Comparison of ENCODE assay signal across 26 cellular contexts in genomic region chr15:101309436-101310162, GRCh38. TPM values are rescaled to one million over a fixed set of nuclear protein-coding genes. Genes with fewer than 3 reads are reported as not detected.
A peak's percentile ranks its signal among the peaks of the same experiment; 100 is the strongest.
DNase-seq lines count a peak whose midpoint lies in the region; ATAC-seq, FAIRE-seq and TF ChIP-seq lines count a peak whose summit lies in the region.
"Had no signal": no experiment of that assay in that cellular context is flagged by ENCODE, and none has a peak within 500 bp of the region (broad histone marks: within the 10 kb centered on the region; RNA-seq: fewer than 3 reads in every experiment).

No MANE protein-coding gene starts in this region.

- POLR2A ChIA-PET in H1 (lab: Charles Lee; ENCODE audit: partially characterized antibody) = interaction anchor here (1.2 kb wide), 1 partner anchor 315 kb away, joined by 3 read pairs; no protein-coding TSS in a partner anchor

- H2AFZ ChIP-seq in H9 (ENCODE audit: low read length) = no peak overlapping the region
- no peak overlapping the region for H2AFZ ChIP-seq in H1 (ENCODE audit: low read length)

- no peak for TF ChIP-seq CTCF in H9 (conservative IDR thresholded peaks at IDR 0.05)
- no peak for TF ChIP-seq CTCF in H1 (IDR thresholded peaks at IDR 0.05; ENCODE audit: control extremely low read depth in 1 of 3, insufficient read depth in 1 of 3, low read depth in 1 of 3, low read length in 3 of 3)

- no peaks in the 10 kb centered on the region for H3K9me3 ChIP-seq in H9 (ENCODE audit: control insufficient read depth, low read depth, low read length)
- no peaks in the 10 kb centered on the region for H3K9me3 ChIP-seq in H1 (ENCODE audit: insufficient read depth in 2 of 2, low read depth in 1 of 2, low read length in 1 of 2)
- H3K9me3 ChIP-seq: BLaER1, heart right ventricle, pancreas, thoracic aorta had no signal

- no peak overlapping the region for H3T11ph ChIP-seq in H9 (ENCODE audit: low read length)

- CTCF ChIA-PET in H1 (lab: Charles Lee; ENCODE audit: partially characterized antibody) = interaction anchor here (1.1 to 9.4 kb wide), 5 partner anchors 9 to 331 kb away, joined by 3 to 94 read pairs (median 5); no protein-coding TSS in a partner anchor

- no peak for TF ChIP-seq EP300 in H1 (IDR thresholded peaks at IDR 0.05; ENCODE audit: borderline replicate concordance in 1 of 2, low read depth in 2 of 2, low read length in 2 of 2)

- H3K27me3 Mint-ChIP-seq in H9 (ENCODE audit: low read depth) = no peaks in the 10 kb centered on the region; the same call in 1 of the 2 replicates
- H3K27me3 Mint-ChIP-seq: activated naive CD4-positive, alpha-beta T cell treated with anti-CD3 and anti-CD28 coated beads, Interleukin-2, amount 50 U/mL, for 24 hours; activated T-helper 17 cell treated with anti-CD3 and anti-CD28 coated beads, Interleukin-2, amount 50 U/mL, for 72 hours had no signal

- H3K4ac ChIP-seq in H9 (ENCODE audit: low read depth, low read length) (no peak overlapping the region), H1 (replicated peaks; ENCODE audit: insufficient read length, low read depth, low read length) (no peak overlapping the region)

- H3K18ac ChIP-seq in H9 (ENCODE audit: insufficient read length, low read depth, low read length) = no peak overlapping the region
- H3K18ac ChIP-seq in H1 (ENCODE audit: extremely low read depth, low read length) = no peak overlapping the region

- TF ChIP-seq POLR2A in H1 (IDR thresholded peaks at IDR 0.05; ENCODE audit: control extremely low read depth in 1 of 2, low read depth in 2 of 2, low read length in 2 of 2) = no peak

- no peaks in the 10 kb centered on the region for H3K36me3 Mint-ChIP-seq in H9 (ENCODE audit: insufficient read depth in 1 of 3, low read depth in 3 of 3)

- H3K27me3 ChIP-seq in H9 (ENCODE audit: insufficient read depth, low read length) = no peaks in the 10 kb centered on the region
- no peaks in the 10 kb centered on the region for H3K27me3 ChIP-seq in H1 (replicated peaks in 1 of 4; ENCODE audit: control insufficient read depth in 3 of 4, extremely low read depth in 1 of 4, insufficient read depth in 3 of 4, low read length in 3 of 4)
- H3K27me3 ChIP-seq: BLaER1, brain microvascular endothelial cell, heart right ventricle, pancreas had no signal

- H3K79me2 ChIP-seq in H9 (ENCODE audit: insufficient read depth, low read length) (no peaks in the 10 kb centered on the region), H1 (ENCODE audit: control insufficient read depth in 1 of 2, insufficient read depth in 2 of 2, low read length in 2 of 2) (no peaks in the 10 kb centered on the region)

- TF ChIP-seq RAD21 in H1 (IDR thresholded peaks at IDR 0.05 in 1 of 2, conservative IDR thresholded peaks at IDR 0.05 in 1 of 2; ENCODE audit: low read depth in 2 of 2, low read length in 2 of 2) = no peak

- H2AK5ac ChIP-seq in H9 (ENCODE audit: insufficient read length, low read length) = no peak overlapping the region
- no peak overlapping the region for H2AK5ac ChIP-seq in H1 (ENCODE audit: low read depth, low read length)

- H2BK12ac ChIP-seq in H9 (ENCODE audit: insufficient read length, low read depth, low read length) (no peak overlapping the region), H1 (ENCODE audit: low read depth, low read length) (no peak overlapping the region)

- H4K5ac ChIP-seq in H9 (ENCODE audit: insufficient read length, low read depth, low read length) (no peak overlapping the region), H1 (ENCODE audit: insufficient read length, low read depth, low read length) (no peak overlapping the region)

- H3K56ac ChIP-seq in H9 (ENCODE audit: insufficient read length, low read depth, low read length) (no peak overlapping the region), H1 (replicated peaks; ENCODE audit: insufficient read length, low read depth, low read length) (no peak overlapping the region)

- H3K9me3 Mint-ChIP-seq in H9 = no peaks in the 10 kb centered on the region; a peak in 1 of 5 replicates
- H3K9me3 Mint-ChIP-seq: activated naive CD4-positive, alpha-beta T cell treated with anti-CD3 and anti-CD28 coated beads, Interleukin-2, amount 50 U/mL, for 24 hours; activated T-helper 17 cell treated with anti-CD3 and anti-CD28 coated beads, Interleukin-2, amount 50 U/mL, for 72 hours had no signal

- no peak overlapping the region for H3K4me3 Mint-ChIP-seq in H9
- H3K4me3 Mint-ChIP-seq: activated naive CD4-positive, alpha-beta T cell treated with anti-CD3 and anti-CD28 coated beads, Interleukin-2, amount 50 U/mL, for 24 hours; activated T-helper 17 cell treated with anti-CD3 and anti-CD28 coated beads, Interleukin-2, amount 50 U/mL, for 72 hours had no signal

- H3K23ac ChIP-seq in H9 (ENCODE audit: insufficient read length, low read depth, low read length) (no peak overlapping the region), H1 (ENCODE audit: insufficient read length) (no peak overlapping the region)

- H3K4me1 Mint-ChIP-seq in H9 = peaks cover 0 to 4% of the 10 kb centered on the region in 2 experiments; a peak in 1 of 4 replicates
- H3K4me1 Mint-ChIP-seq: activated naive CD4-positive, alpha-beta T cell treated with anti-CD3 and anti-CD28 coated beads, Interleukin-2, amount 50 U/mL, for 24 hours; activated T-helper 17 cell treated with anti-CD3 and anti-CD28 coated beads, Interleukin-2, amount 50 U/mL, for 72 hours had no signal

- DNase-seq in D341Med (ENCODE audit: low spot score) (peak; percentile 16), H9 (peak; percentile 25), H1 (ENCODE audit: low read depth in 1 of 2, low spot score in 2 of 2) (no peak), posterior vena cava (ENCODE audit: low spot score) (peak; percentile 68), MV-4-11 (lab: John Stamatoyannopoulos, UW) (no peak)
- DNase-seq: activated CD4-positive, alpha-beta T cell treated with anti-CD3 and anti-CD28 coated beads, Interleukin-2, amount 50 U/mL, for 4 hours; amygdala; brain microvascular endothelial cell; HCEC 1CT; heart right ventricle; Kasumi-1; NCI-H1436 treated with DMSO at 0.1 percent for 48 hours; NCI-H510A; pancreas; retina; RPMI8226; stimulated activated CD4-positive, alpha-beta T cell treated with anti-CD3 and anti-CD28 coated beads, Interleukin-2, amount 100 ng/mL, for 24 hours; stimulated activated naive CD8-positive, alpha-beta T cell treated with anti-CD3 and anti-CD28 coated beads, Interleukin-15, Interleukin-2, amounts not matched to agents 100 U/mL and 50 U/mL, for 24 hours had no signal

- H2BK15ac ChIP-seq in H9 (ENCODE audit: low read depth, low read length) (no peak overlapping the region), H1 (ENCODE audit: low read length) (peak overlapping the region; percentile 88)

- ATAC-seq in HG03108 (IDR thresholded peaks at IDR 0.05; ENCODE audit: unreplicated experiment) = no peak
- no peak for ATAC-seq in HG03442 (IDR thresholded peaks at IDR 0.05; ENCODE audit: unreplicated experiment)
- ATAC-seq: activated T-helper 17 cell treated with anti-CD3 and anti-CD28 coated beads, Interleukin-2, amount 50 U/mL, for 72 hours; heart right ventricle; pancreas; stimulated activated naive CD8-positive, alpha-beta T cell treated with anti-CD3 and anti-CD28 coated beads, Interleukin-15, Interleukin-2, amounts not matched to agents 100 U/mL and 50 U/mL, for 24 hours had no signal

- H3K27ac ChIP-seq in H9 (ENCODE audit: insufficient read length, low read depth, low read length) = no peak overlapping the region
- no peak overlapping the region for H3K27ac ChIP-seq in H1 (ENCODE audit: low read depth, low read length)
- H3K27ac ChIP-seq: BLaER1, brain microvascular endothelial cell, heart right ventricle, pancreas, thoracic aorta had no signal

- no CpG with 5 or more reads among the region's 26 CpGs for WGBS in H9 (ENCODE audit: extremely low coverage, insufficient read length, low lambda C conversion rate)
- 91% methylated on average over 26 of the region's 26 CpGs; no CpG with 5 or more reads in 1 of the 2 experiments for WGBS in H1 (ENCODE audit: extremely low coverage in 1 of 2, insufficient coverage in 1 of 2, insufficient read length in 1 of 2, insufficient replicate concordance in 2 of 2, low coverage in 1 of 2, low lambda C conversion rate in 2 of 2, missing lambda C conversion rate in 1 of 2), 2 experiments

- no peaks in the 10 kb centered on the region for H3K36me3 ChIP-seq in H1 (ENCODE audit: control insufficient read depth in 2 of 4, insufficient read depth in 4 of 4, low read length in 3 of 4)
- H3K36me3 ChIP-seq: BLaER1, brain microvascular endothelial cell, pancreas, thoracic aorta had no signal

- H3K4me2 ChIP-seq in H9 (ENCODE audit: insufficient read depth, insufficient read length, low read length) = no peak overlapping the region
- H3K4me2 ChIP-seq in H1 (ENCODE audit: insufficient read depth in 1 of 2, low read depth in 2 of 2, low read length in 2 of 2) = no peak overlapping the region
- H3K4me2 ChIP-seq: BLaER1 had no signal

- H4K20me1 ChIP-seq in H9 (ENCODE audit: control insufficient read depth, insufficient read depth, insufficient read length) (no peaks in the 10 kb centered on the region), H1 (replicated peaks in 1 of 2; ENCODE audit: control insufficient read depth in 1 of 2, insufficient read depth in 2 of 2, low read length in 2 of 2) (no peaks in the 10 kb centered on the region)
- H4K20me1 ChIP-seq: BLaER1 had no signal

- H3K27ac Mint-ChIP-seq in H9 = no peak overlapping the region
- H3K27ac Mint-ChIP-seq: activated naive CD4-positive, alpha-beta T cell treated with anti-CD3 and anti-CD28 coated beads, Interleukin-2, amount 50 U/mL, for 24 hours; activated T-helper 17 cell treated with anti-CD3 and anti-CD28 coated beads, Interleukin-2, amount 50 U/mL, for 72 hours had no signal

- H2BK5ac ChIP-seq in H9 (ENCODE audit: insufficient read length, low read length) (no peak overlapping the region), H1 (ENCODE audit: low read depth, low read length) (no peak overlapping the region)

- H4K8ac ChIP-seq in H9 (replicated peaks; ENCODE audit: insufficient read length, low read depth, low read length) = no peak overlapping the region
- no peak overlapping the region; the same call in 1 of the 2 replicates for H4K8ac ChIP-seq in H1 (ENCODE audit: extremely low read depth, insufficient read depth, low read length)

- H3K23me2 ChIP-seq in H9 (ENCODE audit: insufficient read length, low read depth, low read length, poor library complexity, severe bottlenecking) (no peaks in the 10 kb centered on the region), H1 (ENCODE audit: low read depth, low read length) (no peaks in the 10 kb centered on the region)

- H3K9ac ChIP-seq in H9 (ENCODE audit: extremely low read depth, insufficient read length, low read length) (no peak overlapping the region), H1 (replicated peaks in 1 of 4; ENCODE audit: extremely low read depth in 1 of 4, low read depth in 3 of 4, low read length in 3 of 4) (no peak overlapping the region)
- H3K9ac ChIP-seq: BLaER1 had no signal

- no peak overlapping the region for H3K4me3 ChIP-seq in H1 (ENCODE audit: extremely low read depth in 1 of 4, insufficient read depth in 2 of 4, low read depth in 3 of 4, low read length in 4 of 4)
- H3K4me3 ChIP-seq: BLaER1, heart right ventricle, pancreas, thoracic aorta had no signal

- H3K14ac ChIP-seq in H9 (ENCODE audit: insufficient read depth, low read length) (no peak overlapping the region; the same call in 1 of the 2 replicates), H1 (ENCODE audit: insufficient read length) (no peak overlapping the region)

- no peak for FAIRE-seq in H1 (lab: Jason Lieb, UNC)
- FAIRE-seq: frontal cortex, G401.6, pancreas had no signal

- intact Hi-C loops in posterior vena cava (cut with DNase I) = loop anchor here in 1 of 2 donors (10.0 kb wide), 1 partner anchor 185 kb away; no protein-coding TSS in a partner anchor

- H3K79me1 ChIP-seq in H9 (ENCODE audit: insufficient read depth, low read depth, low read length, poor library complexity, severe bottlenecking) (no peaks in the 10 kb centered on the region), H1 (ENCODE audit: low read depth, low read length) (no peaks in the 10 kb centered on the region)

- H4K91ac ChIP-seq in H9 (ENCODE audit: insufficient read length, low read depth, low read length) (peak overlapping the region; percentile 24), H1 (replicated peaks; ENCODE audit: insufficient read length, low read length) (no peak overlapping the region)

- H3K4me1 ChIP-seq in H9 (ENCODE audit: insufficient read depth, low read length) (no peaks in the 10 kb centered on the region), H1 (replicated peaks in 1 of 4; ENCODE audit: control insufficient read depth in 3 of 4, insufficient read depth in 4 of 4, low read length in 3 of 4) (peaks cover 0 to 5% (median 0%) of the 10 kb centered on the region in 4 experiments; a peak in 1 of 7 replicates)
- H3K4me1 ChIP-seq: heart right ventricle, pancreas had no signal

- H2BK120ac ChIP-seq in H9 (ENCODE audit: low read depth, low read length, poor library complexity, severe bottlenecking) (no peak overlapping the region), H1 (replicated peaks; ENCODE audit: low read depth, low read length) (no peak overlapping the region)

- no peak overlapping the region for H2BK20ac ChIP-seq in H9 (ENCODE audit: low read depth, low read length, poor library complexity, severe bottlenecking)
- H2BK20ac ChIP-seq in H1 (ENCODE audit: low read length) = no peak overlapping the region

RNA-seq across cellular contexts. Expression of gene SNRPA1, which starts 14.6 kb away (rescaled TPM):
- total RNA-seq in H9 (2021) = 145 and 146 TPM in 2 replicates
- total RNA-seq in H1 (2021; fragmentation: NEBNext Ultra II Directional; extraction: Animal tissue kit (Norgen Biotek cat#: 25700)) = 214 and 221 TPM in 2 replicates
- 140 and 143 TPM in 2 replicates for polyA plus RNA-seq in H1 (2011; rRNA removed)
- 226 TPM for polyA plus RNA-seq in H1 (2011; cell fraction: cytosol; rRNA removed)
- polyA plus RNA-seq in H1 (2011; cell fraction: nucleus; rRNA removed) = 37.4 TPM
- 168 to 211 TPM (median 174 TPM) in 4 replicates for polyA plus RNA-seq in H1 (2012, experiment 1 of 2)
- 66.1 TPM for polyA plus RNA-seq in H1 (2012, experiment 2 of 2)
- 160 TPM for polyA plus RNA-seq in H1 (2013, experiment 1 of 2)
- polyA plus RNA-seq in H1 (2013, experiment 2 of 2) = 163 TPM
- polyA minus RNA-seq in H1 (2011; rRNA and poly(A)+ RNA removed) = 46.8 and 53.6 TPM in 2 replicates
- 59.4 TPM for polyA minus RNA-seq in H1 (2011; cell fraction: cytosol; rRNA and poly(A)+ RNA removed)
- 34.4 TPM for polyA minus RNA-seq in H1 (2011; cell fraction: nucleus; rRNA and poly(A)+ RNA removed)
- total RNA-seq in posterior vena cava = 10 to 100 TPM; 33.6 to 38.2 TPM

RNA-seq across cellular contexts. Expression of gene SELENOS, which starts 32.3 kb away (rescaled TPM):
- total RNA-seq in H9 (2021) = 57.7 and 65.1 TPM in 2 replicates
- 45.2 and 46.0 TPM in 2 replicates for total RNA-seq in H1 (2021; fragmentation: NEBNext Ultra II Directional; extraction: Animal tissue kit (Norgen Biotek cat#: 25700))
- polyA plus RNA-seq in H1 (2011; rRNA removed) = 31.0 and 45.1 TPM in 2 replicates
- 51.7 TPM for polyA plus RNA-seq in H1 (2011; cell fraction: cytosol; rRNA removed)
- 16.3 TPM for polyA plus RNA-seq in H1 (2011; cell fraction: nucleus; rRNA removed)
- polyA plus RNA-seq in H1 (2012, experiment 1 of 2) = 33.4 to 41.9 TPM (median 36.8 TPM) in 4 replicates
- polyA plus RNA-seq in H1 (2012, experiment 2 of 2) = 35.5 TPM
- polyA plus RNA-seq in H1 (2013, experiment 1 of 2) = 61.0 TPM
- polyA plus RNA-seq in H1 (2013, experiment 2 of 2) = 78.8 TPM
- polyA minus RNA-seq in H1 (2011; rRNA and poly(A)+ RNA removed) = 16.3 and 16.9 TPM in 2 replicates
- 5.7 TPM for polyA minus RNA-seq in H1 (2011; cell fraction: cytosol; rRNA and poly(A)+ RNA removed)
- polyA minus RNA-seq in H1 (2011; cell fraction: nucleus; rRNA and poly(A)+ RNA removed) = 17.3 TPM
- total RNA-seq in posterior vena cava = 10 to 100 TPM; 67.4 to 76.7 TPM

RNA-seq across cellular contexts. Expression of gene CHSY1, which starts 57.8 kb away (rescaled TPM):
- total RNA-seq in H9 (2021) (68.3 and 68.9 TPM in 2 replicates), posterior vena cava (10 to 100 TPM; 48.6 to 57.3 TPM)
- total RNA-seq in H1 (2021; fragmentation: NEBNext Ultra II Directional; extraction: Animal tissue kit (Norgen Biotek cat#: 25700)) = 60.3 and 60.7 TPM in 2 replicates
- 15.5 and 24.9 TPM in 2 replicates for polyA plus RNA-seq in H1 (2011; rRNA removed)
- polyA plus RNA-seq in H1 (2011; cell fraction: cytosol; rRNA removed) = 22.3 TPM
- polyA plus RNA-seq in H1 (2011; cell fraction: nucleus; rRNA removed) = 14.3 TPM
- 29.7 to 40.6 TPM (median 32.7 TPM) in 4 replicates for polyA plus RNA-seq in H1 (2012, experiment 1 of 2)
- 5.0 TPM for polyA plus RNA-seq in H1 (2012, experiment 2 of 2)
- 66.9 TPM for polyA plus RNA-seq in H1 (2013, experiment 1 of 2)
- polyA plus RNA-seq in H1 (2013, experiment 2 of 2) = 67.9 TPM
- polyA minus RNA-seq in H1 (2011; rRNA and poly(A)+ RNA removed) = 33.5 and 40.4 TPM in 2 replicates
- polyA minus RNA-seq in H1 (2011; cell fraction: cytosol; rRNA and poly(A)+ RNA removed) = 26.6 TPM
- 25.8 TPM for polyA minus RNA-seq in H1 (2011; cell fraction: nucleus; rRNA and poly(A)+ RNA removed)

Comparison
In these comparisons a context has a peak if more than half of its experiments do, and no peak if none do; other contexts are left out.
1. DNase-seq: peak in D341Med (single experiment), H9 (single experiment) and posterior vena cava (single experiment); none in H1 (0 of 2) and MV-4-11 (single experiment).